Comparison of ENCODE assay signal across 21 cellular contexts in the genomic region with DNA sequence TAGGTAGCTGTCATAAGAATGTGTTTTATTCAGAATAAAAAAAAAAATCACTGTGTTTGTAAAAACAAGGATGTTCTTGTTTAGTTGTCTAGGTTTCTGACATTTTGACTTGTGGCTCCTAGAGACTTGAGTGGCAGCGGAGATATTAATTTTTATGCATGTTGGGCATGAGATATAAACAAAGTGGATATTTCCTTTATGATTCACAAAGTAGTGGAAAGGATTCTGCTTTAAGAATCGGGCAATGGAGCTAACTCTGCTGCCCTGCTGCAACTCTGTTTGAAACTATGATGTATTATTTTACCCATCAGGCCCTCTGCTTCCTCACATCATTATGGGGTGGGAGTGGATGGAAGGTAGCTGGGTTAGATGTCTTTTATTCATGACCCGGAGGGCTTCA.
DNase-seq lines count a peak whose midpoint lies in the region; ATAC-seq and TF ChIP-seq lines count a peak whose summit lies in the region.
"Had no signal": no experiment of that assay in that cellular context is flagged by ENCODE, and none has a peak within 500 bp of the region (broad histone marks: within the 10 kb centered on the region; RNA-seq: fewer than 3 reads in every experiment).

No MANE protein-coding gene starts in this region.

- TF ChIP-seq EP300 in tibial nerve (IDR thresholded peaks at IDR 0.05): no peak

- intact Hi-C loops in dorsolateral prefrontal cortex (cut with DNase I): loop anchor here in 1 of 2 donors (2.0 kb wide), 1 partner anchor 22 kb away; no protein-coding TSS in a partner anchor

- H3K9me3 ChIP-seq in muscle layer of colon (ENCODE audit: low read length) (no peaks in the 10 kb centered on the region), tibial nerve (no peaks in the 10 kb centered on the region)
- H3K9me3 ChIP-seq: gastrocnemius medialis, psoas muscle had no signal

- TF ChIP-seq POLR2A in tibial nerve (IDR thresholded peaks at IDR 0.05): no peak

- H3K4me1 ChIP-seq in muscle layer of colon (ENCODE audit: insufficient read depth, low read length) (peaks cover 64% of the 10 kb centered on the region), tibial nerve (peaks cover 0 to 87% (median 66%) of the 10 kb centered on the region in 4 donors)
- H3K4me1 ChIP-seq: gastrocnemius medialis, psoas muscle had no signal

- no peak overlapping the region for H3K9ac ChIP-seq in muscle layer of colon (ENCODE audit: low read length)

- H3K27me3 ChIP-seq in dorsolateral prefrontal cortex (no peaks in the 10 kb centered on the region), muscle layer of colon (ENCODE audit: control insufficient read depth in 1 of 2, insufficient read depth in 2 of 2, low read length in 2 of 2) (no peaks in the 10 kb centered on the region), tibial nerve (no peaks in the 10 kb centered on the region)
- H3K27me3 ChIP-seq: gastrocnemius medialis had no signal

- H3K27ac ChIP-seq in dorsolateral prefrontal cortex (peak overlapping the region; percentile 53 to 99 (median 95)), muscle layer of colon (ENCODE audit: low read depth, low read length) (peak overlapping the region; percentile 36), tibial nerve (peak overlapping the region; percentile 49 to 92 (median 79))
- H3K27ac ChIP-seq: C4-2B, gastrocnemius medialis, psoas muscle had no signal

- H3K4me3 ChIP-seq in dorsolateral prefrontal cortex (no peak overlapping the region), muscle layer of colon (ENCODE audit: low read depth in 1 of 2, low read length in 2 of 2) (no peak overlapping the region), tibial nerve (no peak overlapping the region)
- H3K4me3 ChIP-seq: gastrocnemius medialis, lung, psoas muscle, skin epidermis had no signal

- TF ChIP-seq CTCF in dorsolateral prefrontal cortex (IDR thresholded peaks at IDR 0.05 in 54 of 56, conservative IDR thresholded peaks at IDR 0.05 in 2 of 56; ENCODE audit: low read depth in 1 of 56, partially characterized antibody in 56 of 56) (no peak), tibial nerve (IDR thresholded peaks at IDR 0.05) (no peak)

- WGBS in tibial nerve, 2 donors: 49 to 53% methylated on average over 3 of the region's 3 CpGs

- no peak for ATAC-seq in HG03196 (IDR thresholded peaks at IDR 0.05; ENCODE audit: unreplicated experiment)
- ATAC-seq: activated naive CD4-positive, alpha-beta T cell treated with anti-CD3 and anti-CD28 coated beads, Interleukin-2, amount 50 U/mL, for 72 hours; activated T-helper 17 cell treated with anti-CD3 and anti-CD28 coated beads, Interleukin-2, amount 50 U/mL, for 72 hours had no signal

- H3K36me3 ChIP-seq in muscle layer of colon (ENCODE audit: insufficient read depth, low read length) (no peaks in the 10 kb centered on the region), tibial nerve (no peaks in the 10 kb centered on the region)
- H3K36me3 ChIP-seq: gastrocnemius medialis had no signal

- DNase-seq in M059J (ENCODE audit: low read depth) (peak; percentile 58), dorsolateral prefrontal cortex (no peak), tibial nerve (ENCODE audit: low spot score in 2 of 2) (no peak), SKM-1 (lab: John Stamatoyannopoulos, UW; ENCODE audit: unreplicated experiment) (no peak)
- no peak for DNase-seq in activated T-cell treated with anti-CD3 and anti-CD28 coated beads, Interleukin-2, amount 50 U/mL, for 48 hours
- DNase-seq: activated CD4-positive, alpha-beta T cell treated with anti-CD3 and anti-CD28 coated beads, Interleukin-2, amount 50 U/mL, for 48 hours; activated CD4-positive, CD25-positive, alpha-beta regulatory T cell; activated CD8-positive, alpha-beta memory T cell treated with anti-CD3 and anti-CD28 coated beads, Interleukin-2, amount 50 U/mL, for 4 hours; cerebellar nuclear complex; NCI-H1417 treated with DMSO at 0.1 percent for 48 hours; NCI-H446 treated with DMSO at 0.1 percent for 48 hours; T1000 had no signal

Comparison
In these comparisons a context has a peak if more than half of its experiments do, and no peak if none do; other contexts are left out.
1. H3K27ac ChIP-seq: peak in every context shown above with its lines; median percentile 95 in dorsolateral prefrontal cortex; 79 in tibial nerve; 36 in muscle layer of colon.